Comparison of ENCODE assay signal across 24 cellular contexts in genomic region chr2:240670402-240670801, GRCh38. TPM values are rescaled to one million over a fixed set of nuclear protein-coding genes. Genes with fewer than 3 reads are reported as not detected.
DNase-seq lines count a peak whose midpoint lies in the region; ATAC-seq, FAIRE-seq and TF ChIP-seq lines count a peak whose summit lies in the region.
"Had no signal": no experiment of that assay in that cellular context is flagged by ENCODE, and none has a peak within 500 bp of the region (broad histone marks: within the 10 kb centered on the region; RNA-seq: fewer than 3 reads in every experiment).

No MANE protein-coding gene starts in this region.

- H3K9me3 ChIP-seq in HepG2 (ENCODE audit: low read length) (no peaks in the 10 kb centered on the region), right lobe of liver (no peaks in the 10 kb centered on the region), WERI-Rb-1 (ENCODE audit: severe bottlenecking) (no peaks in the 10 kb centered on the region)

- 11% methylated on average over 7 of the region's 7 CpGs for WGBS in HepG2 (ENCODE audit: low lambda C conversion rate)
- WGBS in right lobe of liver (ENCODE audit: insufficient coverage, low coverage, low lambda C conversion rate, missing lambda C conversion rate), result 36% methylated on average over 7 of the region's 7 CpGs
- no CpG with 5 or more reads among the region's 7 CpGs for WGBS in mesendoderm (ENCODE audit: extremely low coverage, insufficient coverage, low lambda C conversion rate)

- POLR2A ChIA-PET in HepG2 (lab: Yijun Ruan, JAX), result no interaction called here

- H3K23ac ChIP-seq in mesendoderm (ENCODE audit: low read length), result no peak overlapping the region

- no peaks in the 10 kb centered on the region for H3K79me1 ChIP-seq in mesendoderm (ENCODE audit: low read length)

- DNase-seq in HepG2 (ENCODE audit: low spot score) (no peak), right lobe of liver (no peak), mesendoderm (peak; percentile 71), urothelium cell line (ENCODE audit: low spot score) (no peak), Kasumi-1 (lab: John Stamatoyannopoulos, UW) (no peak), WERI-Rb-1 (no peak)
- DNase-seq: C1 segment of cervical spinal cord; Calu3; CD4-positive, alpha-beta memory T cell; COR-L47; DMS53; DMS79 treated with DMSO at 0.1 percent for 48 hours; GF-D8; H9 had no signal

- H2BK120ac ChIP-seq in mesendoderm (ENCODE audit: low read depth, low read length), result no peak overlapping the region

- H2BK5ac ChIP-seq in mesendoderm (ENCODE audit: low read length), result peak overlapping the region; percentile 85

- no peak for FAIRE-seq in HepG2 (lab: Jason Lieb, UNC)
- peak; percentile 30 for FAIRE-seq in urothelium cell line (lab: Jason Lieb, UNC)
- FAIRE-seq: GM12891, GM18507 had no signal

- no peaks in the 10 kb centered on the region for H4K20me1 ChIP-seq in HepG2 (ENCODE audit: insufficient read depth, low read length)

- intact Hi-C loops in HepG2 (cut with micrococcal nuclease; ENCODE audit: unreplicated experiment), result no loop called here
- intact Hi-C loops in right lobe of liver (cut with DNase I), result no loop called here

- TF ChIP-seq EP300 in HepG2 (IDR thresholded peaks at IDR 0.05; ENCODE audit: low read depth in 2 of 2, low read length in 2 of 2) (no peak), HepG2 (CRISPR knock-in tag; IDR thresholded peaks at IDR 0.05; ENCODE audit: borderline replicate concordance) (no peak)

- no peak overlapping the region for H3K9ac ChIP-seq in HepG2 (ENCODE audit: insufficient read depth, low read depth, low read length)
- no peak overlapping the region for H3K9ac ChIP-seq in mesendoderm (ENCODE audit: low read length)

- TF ChIP-seq POLR2A in HepG2 (IDR thresholded peaks at IDR 0.05; ENCODE audit: insufficient read depth in 1 of 2, low read depth in 2 of 2, low read length in 2 of 2), result no peak
- no peak for TF ChIP-seq POLR2A in right lobe of liver (IDR thresholded peaks at IDR 0.05)

- in situ Hi-C loops in HepG2 (cut with HindIII; ENCODE audit: extremely low pct_ligation_motif_present, low pct_unique_long_range_greater_than_20kb), result no loop called here

- CTCF ChIA-PET in HepG2 (lab: Yijun Ruan, JAX; ENCODE audit: low intra/inter-chr PET ratio, low total read pairs), result no interaction called here

- no peak overlapping the region for H3K4me2 ChIP-seq in HepG2 (ENCODE audit: low read depth, low read length)
- H3K4me2 ChIP-seq in mesendoderm (ENCODE audit: low read length), result no peak overlapping the region
- H3K4me2 ChIP-seq: GM23338 had no signal

- H3K4me1 ChIP-seq in HepG2 (ENCODE audit: insufficient read depth, low read length), result no peaks in the 10 kb centered on the region
- no peaks in the 10 kb centered on the region for H3K4me1 ChIP-seq in right lobe of liver
- peaks cover 7% of the 10 kb centered on the region for H3K4me1 ChIP-seq in mesendoderm (ENCODE audit: control insufficient read depth, low read depth, low read length)

- H3K36me3 ChIP-seq in HepG2 (replicated peaks in 1 of 2; ENCODE audit: control insufficient read depth in 1 of 2, insufficient read depth in 2 of 2, low read length in 2 of 2), result no peaks in the 10 kb centered on the region
- no peaks in the 10 kb centered on the region for H3K36me3 ChIP-seq in right lobe of liver
- H3K36me3 ChIP-seq in mesendoderm (ENCODE audit: control insufficient read depth, insufficient read depth, low read length), result no peaks in the 10 kb centered on the region
- no peaks in the 10 kb centered on the region for H3K36me3 ChIP-seq in WERI-Rb-1

- H3K27me3 ChIP-seq in HepG2 (ENCODE audit: control insufficient read depth in 1 of 2, insufficient read depth in 2 of 2, low read length in 2 of 2), result peaks cover 6 to 47% of the 10 kb centered on the region in 2 experiments
- no peaks in the 10 kb centered on the region for H3K27me3 ChIP-seq in right lobe of liver
- no peaks in the 10 kb centered on the region for H3K27me3 ChIP-seq in mesendoderm (ENCODE audit: insufficient read depth, low read length, poor library complexity)
- peaks cover 8% of the 10 kb centered on the region for H3K27me3 ChIP-seq in WERI-Rb-1 (ENCODE audit: insufficient read depth, low read depth, severe bottlenecking)

- H2AFZ ChIP-seq in HepG2 (ENCODE audit: low read length), result no peak overlapping the region
- H2AFZ ChIP-seq: GM23338 had no signal

- H4K8ac ChIP-seq in mesendoderm (ENCODE audit: low read depth, low read length), result no peak overlapping the region

- no peaks in the 10 kb centered on the region for H3K79me2 ChIP-seq in HepG2 (ENCODE audit: insufficient read depth, low read length)
- no peaks in the 10 kb centered on the region for H3K79me2 ChIP-seq in mesendoderm (ENCODE audit: control insufficient read depth, insufficient read depth, low read length)

- H3K18ac ChIP-seq in mesendoderm (ENCODE audit: low read length), result peak overlapping the region; percentile 39

- H3K4me3 ChIP-seq in HepG2 (replicated peaks in 1 of 3; ENCODE audit: insufficient read depth in 1 of 3, low read depth in 2 of 3, low read length in 3 of 3) (no peak overlapping the region), right lobe of liver (no peak overlapping the region), mesendoderm (ENCODE audit: low read length) (no peak overlapping the region), WERI-Rb-1 (ENCODE audit: low read depth, low read length) (no peak overlapping the region)
- H3K4me3 ChIP-seq: GM23338 had no signal

- H4K5ac ChIP-seq in mesendoderm (ENCODE audit: low read length), result no peak overlapping the region

- H3K56ac ChIP-seq in mesendoderm (ENCODE audit: low read length), result peak overlapping the region; percentile 25

- H3K4ac ChIP-seq in mesendoderm (ENCODE audit: low read depth, low read length), result no peak overlapping the region

- TF ChIP-seq CTCF in HepG2 (CRISPR knock-in tag; IDR thresholded peaks at IDR 0.05) (no peak), right lobe of liver (IDR thresholded peaks at IDR 0.05) (no peak), WERI-Rb-1 (IDR thresholded peaks at IDR 0.05; ENCODE audit: low read depth, low read length) (no peak)

- no TSS peak for BruUV-seq in HepG2 (replicated peaks; lab: Mats Ljungman, UMichigan)

- no peak overlapping the region for H2AK5ac ChIP-seq in mesendoderm (ENCODE audit: low read length)

- no peak for ATAC-seq in HepG2
- ATAC-seq in right lobe of liver, result no peak
- ATAC-seq: GM23338, HCT116 had no signal

- TF ChIP-seq RAD21 in HepG2 (CRISPR knock-in tag; IDR thresholded peaks at IDR 0.05), result no peak

- H3K27ac ChIP-seq in HepG2 (ENCODE audit: extremely low read length, insufficient read depth, low read length) (no peak overlapping the region), right lobe of liver (no peak overlapping the region), mesendoderm (ENCODE audit: low read depth, low read length) (peak overlapping the region; percentile 90), WERI-Rb-1 (no peak overlapping the region)

- no peak overlapping the region for H2BK15ac ChIP-seq in mesendoderm (replicated peaks; ENCODE audit: low read depth)

RNA-seq across cellular contexts. Expression of gene AQP12B, which starts 12.3 kb away (rescaled TPM):
- total RNA-seq in HepG2 (2016; rRNA removed; fragmentation: Illumina TruSeq; extraction: Trizol), result not detected in 2 replicates
- not detected in 2 replicates for total RNA-seq in HepG2 (2016; cell fraction: cytosol; rRNA removed; fragmentation: Illumina TruSeq; extraction: Trizol; ENCODE audit: low read depth)
- not detected in 2 replicates for total RNA-seq in HepG2 (2016; cell fraction: insoluble cytoplasmic fraction; rRNA removed; fragmentation: Illumina TruSeq; extraction: Trizol)
- total RNA-seq in HepG2 (2016; cell fraction: membrane; rRNA removed; fragmentation: Illumina TruSeq; extraction: Trizol), result not detected in 2 replicates
- total RNA-seq in HepG2 (2016; cell fraction: nucleus; rRNA removed; fragmentation: Illumina TruSeq; extraction: Trizol), result 0.13 TPM in 1 of 2 replicates, not detected in the other
- polyA plus RNA-seq in HepG2 (2011; rRNA removed), result not detected in 2 replicates
- not detected in 2 replicates for polyA plus RNA-seq in HepG2 (2011; cell fraction: cytosol; rRNA removed)
- polyA plus RNA-seq in HepG2 (2011; cell fraction: nucleus; rRNA removed), result 0.09 and 0.10 TPM in 2 replicates
- not detected in 2 replicates for polyA plus RNA-seq in HepG2 (2012)
- not detected in 2 replicates for polyA plus RNA-seq in HepG2 (2016; cell fraction: cytosol; fragmentation: Illumina TruSeq; extraction: Trizol; ENCODE audit: low read depth)
- polyA plus RNA-seq in HepG2 (2016; cell fraction: insoluble cytoplasmic fraction; fragmentation: Illumina TruSeq; extraction: Trizol; ENCODE audit: low read depth), result not detected in 2 replicates
- polyA plus RNA-seq in HepG2 (2016; cell fraction: membrane; fragmentation: Illumina TruSeq; extraction: Trizol; ENCODE audit: low read depth), result not detected in 2 replicates
- not detected in 2 replicates for polyA plus RNA-seq in HepG2 (2016; cell fraction: nucleus; fragmentation: Illumina TruSeq; extraction: Trizol; ENCODE audit: insufficient read depth, low read depth)
- polyA minus RNA-seq in HepG2 (2011; rRNA and poly(A)+ RNA removed; ENCODE audit: low replicate concordance), result 0.10 TPM in 1 of 2 replicates, not detected in the other
- not detected in 2 replicates for polyA minus RNA-seq in HepG2 (2011; cell fraction: cytosol; rRNA and poly(A)+ RNA removed)
- not detected in 2 replicates for polyA minus RNA-seq in HepG2 (2011; cell fraction: nucleus; rRNA and poly(A)+ RNA removed)
- total RNA-seq in right lobe of liver, result not detected
- polyA plus RNA-seq in mesendoderm (2013, experiment 1 of 2), result not detected
- not detected for polyA plus RNA-seq in mesendoderm (2013, experiment 2 of 2)
- total RNA-seq: A172; A673; Calu3; CD4-positive, alpha-beta memory T cell; Daoy; G401; GM23338; H4; H9 had no signal
- polyA plus RNA-seq: BJ; CD4-positive, alpha-beta memory T cell; GM23338 had no signal

RNA-seq across cellular contexts. Expression of gene AQP12A, which starts 21.3 kb away (rescaled TPM):
- total RNA-seq in HepG2 (2016; rRNA removed; fragmentation: Illumina TruSeq; extraction: Trizol), result not detected in 2 replicates
- not detected in 2 replicates for total RNA-seq in HepG2 (2016; cell fraction: cytosol; rRNA removed; fragmentation: Illumina TruSeq; extraction: Trizol; ENCODE audit: low read depth)
- total RNA-seq in HepG2 (2016; cell fraction: insoluble cytoplasmic fraction; rRNA removed; fragmentation: Illumina TruSeq; extraction: Trizol), result not detected in 2 replicates
- not detected in 2 replicates for total RNA-seq in HepG2 (2016; cell fraction: membrane; rRNA removed; fragmentation: Illumina TruSeq; extraction: Trizol)
- total RNA-seq in HepG2 (2016; cell fraction: nucleus; rRNA removed; fragmentation: Illumina TruSeq; extraction: Trizol), result not detected in 2 replicates
- 0.20 TPM in 1 of 2 replicates, not detected in the other for polyA plus RNA-seq in HepG2 (2011; rRNA removed)
- not detected in 2 replicates for polyA plus RNA-seq in HepG2 (2011; cell fraction: cytosol; rRNA removed)
- not detected in 2 replicates for polyA plus RNA-seq in HepG2 (2011; cell fraction: nucleus; rRNA removed)
- polyA plus RNA-seq in HepG2 (2012), result not detected in 2 replicates
- not detected in 2 replicates for polyA plus RNA-seq in HepG2 (2016; cell fraction: cytosol; fragmentation: Illumina TruSeq; extraction: Trizol; ENCODE audit: low read depth)
- not detected in 2 replicates for polyA plus RNA-seq in HepG2 (2016; cell fraction: insoluble cytoplasmic fraction; fragmentation: Illumina TruSeq; extraction: Trizol; ENCODE audit: low read depth)
- not detected in 2 replicates for polyA plus RNA-seq in HepG2 (2016; cell fraction: membrane; fragmentation: Illumina TruSeq; extraction: Trizol; ENCODE audit: low read depth)
- not detected in 2 replicates for polyA plus RNA-seq in HepG2 (2016; cell fraction: nucleus; fragmentation: Illumina TruSeq; extraction: Trizol; ENCODE audit: insufficient read depth, low read depth)
- polyA minus RNA-seq in HepG2 (2011; rRNA and poly(A)+ RNA removed; ENCODE audit: low replicate concordance), result 0.30 TPM in 1 of 2 replicates, not detected in the other
- polyA minus RNA-seq in HepG2 (2011; cell fraction: cytosol; rRNA and poly(A)+ RNA removed), result not detected in 2 replicates
- polyA minus RNA-seq in HepG2 (2011; cell fraction: nucleus; rRNA and poly(A)+ RNA removed), result not detected in 2 replicates
- total RNA-seq in right lobe of liver, result not detected
- not detected for polyA plus RNA-seq in mesendoderm (2013, experiment 1 of 2)
- not detected for polyA plus RNA-seq in mesendoderm (2013, experiment 2 of 2)
- total RNA-seq: A172; A673; Calu3; CD4-positive, alpha-beta memory T cell; Daoy; G401; GM23338; H4; H9 had no signal
- polyA plus RNA-seq: BJ; CD4-positive, alpha-beta memory T cell; GM23338 had no signal

RNA-seq across cellular contexts. Expression of gene GPR35, which starts 45.1 kb away (rescaled TPM):
- total RNA-seq in HepG2 (2016; rRNA removed; fragmentation: Illumina TruSeq; extraction: Trizol) (21.6 and 27.1 TPM in 2 replicates), right lobe of liver (1 to 10 TPM in 2 of 6 experiments, under 1 TPM in 4; 0.11 to 1.2 (median 0.72) TPM)
- total RNA-seq in HepG2 (2016; cell fraction: cytosol; rRNA removed; fragmentation: Illumina TruSeq; extraction: Trizol; ENCODE audit: low read depth), result 10.2 and 10.8 TPM in 2 replicates
- 21.3 and 26.9 TPM in 2 replicates for total RNA-seq in HepG2 (2016; cell fraction: insoluble cytoplasmic fraction; rRNA removed; fragmentation: Illumina TruSeq; extraction: Trizol)
- 25.5 and 33.7 TPM in 2 replicates for total RNA-seq in HepG2 (2016; cell fraction: membrane; rRNA removed; fragmentation: Illumina TruSeq; extraction: Trizol)
- total RNA-seq in HepG2 (2016; cell fraction: nucleus; rRNA removed; fragmentation: Illumina TruSeq; extraction: Trizol), result 19.4 and 20.1 TPM in 2 replicates
- 44.2 and 60.8 TPM in 2 replicates for polyA plus RNA-seq in HepG2 (2011; rRNA removed)
- 37.9 and 80.2 TPM in 2 replicates for polyA plus RNA-seq in HepG2 (2011; cell fraction: cytosol; rRNA removed)
- polyA plus RNA-seq in HepG2 (2011; cell fraction: nucleus; rRNA removed), result 150 and 165 TPM in 2 replicates
- 34.0 and 39.9 TPM in 2 replicates for polyA plus RNA-seq in HepG2 (2012)
- 6.5 and 7.6 TPM in 2 replicates for polyA plus RNA-seq in HepG2 (2016; cell fraction: cytosol; fragmentation: Illumina TruSeq; extraction: Trizol; ENCODE audit: low read depth)
- 14.4 and 15.8 TPM in 2 replicates for polyA plus RNA-seq in HepG2 (2016; cell fraction: insoluble cytoplasmic fraction; fragmentation: Illumina TruSeq; extraction: Trizol; ENCODE audit: low read depth)
- polyA plus RNA-seq in HepG2 (2016; cell fraction: membrane; fragmentation: Illumina TruSeq; extraction: Trizol; ENCODE audit: low read depth), result 17.8 and 17.9 TPM in 2 replicates
- polyA plus RNA-seq in HepG2 (2016; cell fraction: nucleus; fragmentation: Illumina TruSeq; extraction: Trizol; ENCODE audit: insufficient read depth, low read depth), result 29.6 and 37.8 TPM in 2 replicates
- 0.14 and 219 TPM in 2 replicates for polyA minus RNA-seq in HepG2 (2011; rRNA and poly(A)+ RNA removed; ENCODE audit: low replicate concordance)
- polyA minus RNA-seq in HepG2 (2011; cell fraction: cytosol; rRNA and poly(A)+ RNA removed), result 44.3 and 46.7 TPM in 2 replicates
- 30.9 and 33.3 TPM in 2 replicates for polyA minus RNA-seq in HepG2 (2011; cell fraction: nucleus; rRNA and poly(A)+ RNA removed)
- 0.10 TPM for polyA plus RNA-seq in mesendoderm (2013, experiment 1 of 2)
- polyA plus RNA-seq in mesendoderm (2013, experiment 2 of 2), result 0.13 TPM
- total RNA-seq: G401, GM23338 had no signal
- polyA plus RNA-seq: GM23338 had no signal

Comparison
In these comparisons a context has a peak if more than half of its experiments do, and no peak if none do; other contexts are left out.
1. RNA of gene GPR35, which starts 45.1 kb away (total RNA-seq): 10.2 to 33.7 TPM in HepG2; 0.11 to 1.2 TPM in right lobe of liver; every median in the first group is over 4 times any median in the second.